Comparison of ENCODE assay signal across 32 cellular contexts in genomic region chr12:105209091-105209490, GRCh38.
"Had no signal": no experiment of that assay in that cellular context is flagged by ENCODE, and none has a peak within 500 bp of the region (broad histone marks: within the 10 kb centered on the region; RNA-seq: fewer than 3 reads in every experiment).

No MANE protein-coding gene starts in this region.

- H2AFZ ChIP-seq: neural progenitor cell had no signal

- H3K9ac ChIP-seq: neural progenitor cell had no signal

- DNase-seq: hypothalamus; immature natural killer cell; kidney; left colon; left lung; lower lobe of right lung; mammary epithelial cell; mesendoderm; naive B cell; natural killer cell; nephron progenitor cell; occipital lobe; ovary; retina; right cardiac atrium; stimulated activated CD4-positive, alpha-beta T cell treated with anti-CD3 and anti-CD28 coated beads, Interleukin-12 subunit alpha, Interleukin-12 subunit beta, amount 100 ng/mL, for 4 hours; stimulated activated CD4-positive, alpha-beta T cell treated with anti-CD3 and anti-CD28 coated beads, Interleukin-15, amount 100 ng/mL, for 24 hours; stimulated activated CD4-positive, alpha-beta T cell treated with anti-CD3 and anti-CD28 coated beads, Interleukin-2, amount 100 ng/mL, for 24 hours; stimulated activated CD4-positive, alpha-beta T cell treated with anti-CD3 and anti-CD28 coated beads, Interleukin-4, amount 100 ng/mL, for 1 hour; stimulated activated naive CD4-positive, alpha-beta T cell; tibial artery; uterus had no signal

- H3K4me1 Mint-ChIP-seq: mesothelial cell of epicardium, naive B cell had no signal

- H3K9me3 ChIP-seq: left lung, lower lobe of right lung, neutrophil, ovary, prostate gland, suprapubic skin, thoracic aorta, tibial artery, uterus had no signal

- H3K4me2 ChIP-seq: neural progenitor cell had no signal

- H3K27ac ChIP-seq: left lung, lower lobe of right lung, neural progenitor cell, neutrophil, ovary, skin epidermis, suprapubic skin, thoracic aorta, tibial artery, uterus had no signal

- H3K4me3 Mint-ChIP-seq: immature natural killer cell; mesothelial cell of epicardium; naive B cell; natural killer cell; nephron progenitor cell; neural progenitor cell; stimulated activated naive CD8-positive, alpha-beta T cell treated with anti-CD3 and anti-CD28 coated beads, Interleukin-15, Interleukin-2, amounts not matched to agents 100 ng/mL and 50 ng/mL, for 24 hours; type B pancreatic cell had no signal

- H3K9me3 Mint-ChIP-seq: immature natural killer cell; mesothelial cell of epicardium; naive B cell; natural killer cell; nephron progenitor cell; neural progenitor cell; stimulated activated naive CD8-positive, alpha-beta T cell treated with anti-CD3 and anti-CD28 coated beads, Interleukin-15, Interleukin-2, amounts not matched to agents 100 ng/mL and 50 ng/mL, for 24 hours; type B pancreatic cell had no signal

- H3K4me3 ChIP-seq: left lung, lower lobe of right lung, neural progenitor cell, ovary, prostate gland, skin epidermis, suprapubic skin, thoracic aorta, tibial artery, uterus had no signal

- H3K4me1 ChIP-seq: left lung, lower lobe of right lung, neural progenitor cell, tibial artery, uterus had no signal

- H3K27ac Mint-ChIP-seq: mesothelial cell of epicardium; natural killer cell; nephron progenitor cell; neural progenitor cell; stimulated activated naive CD8-positive, alpha-beta T cell treated with anti-CD3 and anti-CD28 coated beads, Interleukin-15, Interleukin-2, amounts not matched to agents 100 ng/mL and 50 ng/mL, for 24 hours; type B pancreatic cell had no signal

- H3K27me3 Mint-ChIP-seq: naive B cell; stimulated activated naive CD8-positive, alpha-beta T cell treated with anti-CD3 and anti-CD28 coated beads, Interleukin-15, Interleukin-2, amounts not matched to agents 100 ng/mL and 50 ng/mL, for 24 hours; type B pancreatic cell had no signal

- H3K36me3 ChIP-seq: neural progenitor cell, ovary, uterus had no signal

- H3K27me3 ChIP-seq: left lung, neural progenitor cell, neutrophil, ovary, suprapubic skin, tibial artery, uterus had no signal

- ATAC-seq: left colon, left lung, lower lobe of right lung, natural killer cell, right cardiac atrium, sciatic nerve had no signal
